In genomic region chr12:110109037-110109836, GRCh38 we compare ENCODE assay signal across 9 cellular contexts. TPM values are rescaled to one million over a fixed set of nuclear protein-coding genes. Genes with fewer than 3 reads are reported as not detected.
DNase-seq lines count a peak whose midpoint lies in the region; ATAC-seq and TF ChIP-seq lines count a peak whose summit lies in the region.
"Had no signal": no experiment of that assay in that cellular context is flagged by ENCODE, and none has a peak within 500 bp of the region (broad histone marks: within the 10 kb centered on the region; RNA-seq: fewer than 3 reads in every experiment).

No MANE protein-coding gene starts in this region.

- peaks cover 59% of the 10 kb centered on the region for H3K4me1 ChIP-seq in vagina

- ATAC-seq in memory B cell (ENCODE audit: low read depth): no peak

- DNase-seq in SIG-M5 treated with dmso at 0.1 percent for 504 hours (lab: John Stamatoyannopoulos, UW; ENCODE audit: unreplicated experiment): peak; percentile 15
- DNase-seq in SIG-M5 (lab: John Stamatoyannopoulos, UW): no peak
- DNase-seq in dermis microvascular lymphatic vessel endothelial cell (ENCODE audit: low read depth in 2 of 2): peak; percentile 85 to 88
- DNase-seq in memory B cell (ENCODE audit: low spot score in 2 of 2): no peak
- DNase-seq in vagina (ENCODE audit: extremely low spot score in 2 of 2): peak in 1 of 2 donors; percentile 99
- no peak for DNase-seq in activated T-cell treated with anti-CD3 and anti-CD28 coated beads, Interleukin-2, amount 50 U/mL, for 1 hour
- no peak for DNase-seq in NK-92 treated with Interleukin-12 subunit alpha and Interleukin-12 subunit beta, amount 100 ng/mL, for 24 hours (lab: John Stamatoyannopoulos, UW)
- no peak for DNase-seq in endothelial cell (ENCODE audit: low spot score)

- H3K27me3 ChIP-seq in vagina: no peaks in the 10 kb centered on the region

- H3K4me1 Mint-ChIP-seq in memory B cell: peaks cover 8% of the 10 kb centered on the region
- peaks cover 16% of the 10 kb centered on the region for H3K4me1 Mint-ChIP-seq in endothelial cell (ENCODE audit: unreplicated experiment)

- H3K4me3 ChIP-seq in vagina: peak overlapping the region in 1 of 2 donors; percentile 16

- no peaks in the 10 kb centered on the region for H3K36me3 ChIP-seq in vagina

- H3K27me3 Mint-ChIP-seq in memory B cell: peaks cover 3% of the 10 kb centered on the region
- peaks cover 2% of the 10 kb centered on the region for H3K27me3 Mint-ChIP-seq in endothelial cell (ENCODE audit: unreplicated experiment)

- H3K36me3 Mint-ChIP-seq in memory B cell (no peaks in the 10 kb centered on the region), endothelial cell (ENCODE audit: low read depth, unreplicated experiment) (peaks cover 4% of the 10 kb centered on the region)

- no peaks in the 10 kb centered on the region for H3K9me3 ChIP-seq in vagina

- peak in 1 of 2 donors; percentile 28 for TF ChIP-seq POLR2A in vagina (IDR thresholded peaks at IDR 0.05)

- H3K27ac Mint-ChIP-seq in memory B cell (peak overlapping the region; percentile 15), endothelial cell (ENCODE audit: unreplicated experiment) (no peak overlapping the region)
- H3K27ac Mint-ChIP-seq: B cell had no signal

- H3K9me3 Mint-ChIP-seq in memory B cell: no peaks in the 10 kb centered on the region
- H3K9me3 Mint-ChIP-seq in endothelial cell (ENCODE audit: unreplicated experiment): no peaks in the 10 kb centered on the region

- H3K4me3 Mint-ChIP-seq in memory B cell: no peak overlapping the region
- no peak overlapping the region for H3K4me3 Mint-ChIP-seq in endothelial cell (ENCODE audit: unreplicated experiment)
- H3K4me3 Mint-ChIP-seq: B cell had no signal

- H3K27ac ChIP-seq in vagina: peak overlapping the region; percentile 88

- TF ChIP-seq CTCF in vagina (IDR thresholded peaks at IDR 0.05) (peak in 1 of 3 experiments; percentile 71), endothelial cell (IDR thresholded peaks at IDR 0.05; ENCODE audit: unreplicated experiment) (no peak)

- intact Hi-C loops in vagina (cut with DNase I): loop anchor here (5.0 kb wide), 2 partner anchors 113 to 173 kb away; partner anchors contain the start of gene ATP2A2

RNA-seq across cellular contexts. Expression of gene IFT81, which starts 14.9 kb away (rescaled TPM):
- 4.3 and 5.3 TPM in 2 replicates for total RNA-seq in dermis microvascular lymphatic vessel endothelial cell
- total RNA-seq in vagina: 18.2 TPM
- 18.7 TPM for total RNA-seq in endothelial cell (ENCODE audit: unreplicated experiment)

Comparison
In these comparisons a context has a peak if more than half of its experiments do, and no peak if none do; other contexts are left out.
1. DNase-seq: peak in SIG-M5 treated with dmso at 0.1 percent for 504 hours (single experiment) and dermis microvascular lymphatic vessel endothelial cell (2 of 2); none in SIG-M5 (single experiment), memory B cell (0 of 2), activated T-cell treated with anti-CD3 and anti-CD28 coated beads, Interleukin-2, amount 50 U/mL, for 1 hour (single experiment), NK-92 treated with Interleukin-12 subunit alpha and Interleukin-12 subunit beta, amount 100 ng/mL, for 24 hours (single experiment) and endothelial cell (single experiment).